8 cellular contexts compared by ENCODE assay signal in the genomic region with DNA sequence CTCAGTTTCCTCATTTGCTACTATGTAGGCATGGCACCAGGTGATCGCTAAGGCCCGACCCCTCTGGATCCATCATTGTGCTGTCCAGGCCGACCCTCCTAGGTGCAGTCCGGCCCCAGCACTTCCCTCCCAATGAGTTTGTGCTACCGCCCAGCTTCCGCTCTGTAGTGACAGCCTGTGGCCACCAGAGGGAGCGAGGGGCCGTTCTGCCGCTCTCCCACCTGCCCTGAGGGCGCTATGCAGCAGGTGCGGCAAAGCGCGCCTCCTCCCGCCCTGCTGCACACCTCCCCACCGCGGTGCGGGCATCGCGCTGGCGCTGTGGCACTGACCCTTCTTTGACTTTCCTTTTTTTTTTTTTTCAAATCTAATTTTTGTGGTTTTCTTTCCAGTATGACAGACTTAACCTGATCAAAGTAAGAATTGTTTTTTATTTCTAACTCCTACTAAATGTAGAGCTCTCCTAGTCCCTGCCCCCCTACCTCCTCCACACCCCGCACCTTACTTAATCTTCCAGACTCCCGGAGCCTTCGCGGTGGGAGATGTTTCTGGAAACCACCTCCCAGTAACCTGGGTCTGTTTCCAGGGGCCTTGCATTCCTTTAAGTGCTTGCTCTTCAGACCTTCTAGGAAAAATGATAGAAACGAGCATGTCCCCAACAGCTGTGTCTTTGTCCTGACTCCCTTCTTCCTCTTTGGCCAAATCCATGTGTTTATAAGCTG.
A peak's percentile ranks its signal among the peaks of the same experiment; 100 is the strongest.
DNase-seq lines count a peak whose midpoint lies in the region; ATAC-seq and TF ChIP-seq lines count a peak whose summit lies in the region.

No MANE protein-coding gene starts in this region.

- ATAC-seq in GM19023 (IDR thresholded peaks at IDR 0.05; ENCODE audit: unreplicated experiment) (peak; percentile 78), HG03135 (IDR thresholded peaks at IDR 0.05; ENCODE audit: unreplicated experiment) (peak; percentile 79)

- H3K36me3 ChIP-seq in suprapubic skin = no peaks in the 10 kb centered on the region

- no peaks in the 10 kb centered on the region for H3K9me3 Mint-ChIP-seq in nephron progenitor cell

- peaks cover 18% of the 10 kb centered on the region for H3K27me3 ChIP-seq in suprapubic skin

- peaks cover 8% of the 10 kb centered on the region for H3K4me1 ChIP-seq in suprapubic skin

- no peak for TF ChIP-seq EP300 in suprapubic skin (IDR thresholded peaks at IDR 0.05)

- WGBS in suprapubic skin = 10% methylated on average over 25 of the region's 25 CpGs

- H3K4me3 Mint-ChIP-seq in nephron progenitor cell = no peak overlapping the region

- DNase-seq in AG20443 (ENCODE audit: low spot score) = peak; percentile 86
- peak; percentile 92 for DNase-seq in NCI-H69 (lab: John Stamatoyannopoulos, UW)
- peak; percentile 19 for DNase-seq in activated CD8-positive, alpha-beta memory T cell treated with anti-CD3 and anti-CD28 coated beads, Interleukin-2, amount 50 U/mL, for 24 hours (ENCODE audit: extremely low read depth)
- DNase-seq in erythroblast (lab: John Stamatoyannopoulos, UW) = peak; percentile 34 to 65
- DNase-seq in nephron progenitor cell = peak; percentile 82
- no peak for DNase-seq in suprapubic skin (ENCODE audit: low spot score in 2 of 2)

- TF ChIP-seq CTCF in nephron progenitor cell (IDR thresholded peaks at IDR 0.05) = peak; percentile 94
- peak; percentile 42 to 91 for TF ChIP-seq CTCF in suprapubic skin (IDR thresholded peaks at IDR 0.05)

- no peak overlapping the region for H3K27ac Mint-ChIP-seq in nephron progenitor cell

- peaks cover 22% of the 10 kb centered on the region for H3K27me3 Mint-ChIP-seq in nephron progenitor cell (ENCODE audit: low read depth, poor library complexity)

- no peak overlapping the region for H3K4me3 ChIP-seq in suprapubic skin

- no peak overlapping the region for H3K27ac ChIP-seq in suprapubic skin

- peaks cover 30% of the 10 kb centered on the region for H3K4me1 Mint-ChIP-seq in nephron progenitor cell

- peaks cover 4% of the 10 kb centered on the region for H3K36me3 Mint-ChIP-seq in nephron progenitor cell (ENCODE audit: low read depth)

- TF ChIP-seq POLR2A in erythroblast (IDR thresholded peaks at IDR 0.05; ENCODE audit: low read length) = no peak
- no peak for TF ChIP-seq POLR2A in suprapubic skin (IDR thresholded peaks at IDR 0.05)

- no peaks in the 10 kb centered on the region for H3K9me3 ChIP-seq in suprapubic skin

Comparison
In these comparisons a context has a peak if more than half of its experiments do, and no peak if none do; other contexts are left out.
1. DNase-seq: peak in AG20443 (single experiment), NCI-H69 (single experiment), activated CD8-positive, alpha-beta memory T cell treated with anti-CD3 and anti-CD28 coated beads, Interleukin-2, amount 50 U/mL, for 24 hours (single experiment), erythroblast (2 of 2) and nephron progenitor cell (single experiment); none in suprapubic skin (0 of 2).